Comparison of ENCODE assay signal across 1 cellular context in genomic region chr22:36658900-36659299, GRCh38.
TF ChIP-seq lines count a peak whose summit lies in the region.

No MANE protein-coding gene starts in this region.

TF ChIP-seq in HepG2, 621 proteins besides CTCF, POLR2A, EP300 and RAD21 (continued from another document):
- TF ChIP-seq ZBTB46 (CRISPR knock-in tag; IDR thresholded peaks at IDR 0.05; ENCODE audit: borderline replicate concordance) (no peak), ATF3 (CRISPR knock-in tag; IDR thresholded peaks at IDR 0.05) (no peak), ZNF124 (CRISPR knock-in tag; IDR thresholded peaks at IDR 0.05) (no peak), ZNF30 (CRISPR knock-in tag; IDR thresholded peaks at IDR 0.05) (no peak), FOSL1 (CRISPR knock-in tag; IDR thresholded peaks at IDR 0.05; ENCODE audit: borderline replicate concordance) (no peak), ZNF234 (CRISPR knock-in tag; conservative IDR thresholded peaks at IDR 0.05) (no peak), ZNF274 (CRISPR knock-in tag; IDR thresholded peaks at IDR 0.05) (no peak), ZNF292 (CRISPR knock-in tag; IDR thresholded peaks at IDR 0.05; ENCODE audit: borderline replicate concordance, low read depth) (no peak), POGK (CRISPR knock-in tag; conservative IDR thresholded peaks at IDR 0.05) (no peak), NR1H2 (CRISPR knock-in tag; IDR thresholded peaks at IDR 0.05; ENCODE audit: borderline replicate concordance, low read depth) (no peak), KMT2A (CRISPR knock-in tag; IDR thresholded peaks at IDR 0.05) (no peak), ZNF101 (CRISPR knock-in tag; IDR thresholded peaks at IDR 0.05; ENCODE audit: borderline replicate concordance, low read depth) (no peak), ZNF337 (CRISPR knock-in tag; IDR thresholded peaks at IDR 0.05; ENCODE audit: borderline replicate concordance, low read depth) (no peak)
